In genomic region chr2:144571770-144572169, GRCh38 we compare ENCODE assay signal across 2 cellular contexts.
A peak's percentile ranks its signal among the peaks of the same experiment; 100 is the strongest.
TF ChIP-seq lines count a peak whose summit lies in the region.

No MANE protein-coding gene starts in this region.

TF ChIP-seq in HepG2, 621 proteins besides CTCF, POLR2A, EP300 and RAD21:
- TF ChIP-seq CHD2 (IDR thresholded peaks at IDR 0.05; ENCODE audit: low read depth, low read length) (no peak), TOPORS (CRISPR knock-in tag; IDR thresholded peaks at IDR 0.05) (no peak), TRIM22 (IDR thresholded peaks at IDR 0.05) (no peak), DZIP1 (CRISPR knock-in tag; IDR thresholded peaks at IDR 0.05) (no peak), ZBTB39 (CRISPR knock-in tag; IDR thresholded peaks at IDR 0.05) (no peak), CREB1 (IDR thresholded peaks at IDR 0.05) (peak; percentile 95), CREB1 (CRISPR knock-in tag; IDR thresholded peaks at IDR 0.05) (no peak), BHLHE40 (IDR thresholded peaks at IDR 0.05; ENCODE audit: low read length) (no peak), ZNF615 (CRISPR knock-in tag; IDR thresholded peaks at IDR 0.05; ENCODE audit: borderline replicate concordance) (no peak), GABPB1 (CRISPR knock-in tag; IDR thresholded peaks at IDR 0.05) (no peak), ATF7 (IDR thresholded peaks at IDR 0.05) (peak; percentile 95), ATF7 (CRISPR knock-in tag; IDR thresholded peaks at IDR 0.05) (no peak), ZNF326 (CRISPR knock-in tag; IDR thresholded peaks at IDR 0.05; ENCODE audit: borderline replicate concordance) (no peak), NFE2 (CRISPR knock-in tag; IDR thresholded peaks at IDR 0.05) (no peak), NKX3-1 (CRISPR knock-in tag; IDR thresholded peaks at IDR 0.05) (no peak), ZGPAT (CRISPR knock-in tag; IDR thresholded peaks at IDR 0.05) (no peak)

TF ChIP-seq in K562, 482 proteins besides CTCF, POLR2A, EP300 and RAD21:
- TF ChIP-seq ATF3 (IDR thresholded peaks at IDR 0.05), result peak; percentile 29
- TF ChIP-seq ATF3 (CRISPR knock-in tag; conservative IDR thresholded peaks at IDR 0.05), result no peak
- TF ChIP-seq ATF1 (CRISPR knock-in tag; IDR thresholded peaks at IDR 0.05), result no peak
- TF ChIP-seq ATF1 (tag; IDR thresholded peaks at IDR 0.05), result peak; percentile 44; the same call in 1 of the 2 replicates
- 0 out of 2 replicates have a peak, but pooled peaks have one; percentile 38 for TF ChIP-seq ATF7 (IDR thresholded peaks at IDR 0.05)
- TF ChIP-seq PPARD (CRISPR knock-in tag; IDR thresholded peaks at IDR 0.05), result no peak
